In the genomic region with DNA sequence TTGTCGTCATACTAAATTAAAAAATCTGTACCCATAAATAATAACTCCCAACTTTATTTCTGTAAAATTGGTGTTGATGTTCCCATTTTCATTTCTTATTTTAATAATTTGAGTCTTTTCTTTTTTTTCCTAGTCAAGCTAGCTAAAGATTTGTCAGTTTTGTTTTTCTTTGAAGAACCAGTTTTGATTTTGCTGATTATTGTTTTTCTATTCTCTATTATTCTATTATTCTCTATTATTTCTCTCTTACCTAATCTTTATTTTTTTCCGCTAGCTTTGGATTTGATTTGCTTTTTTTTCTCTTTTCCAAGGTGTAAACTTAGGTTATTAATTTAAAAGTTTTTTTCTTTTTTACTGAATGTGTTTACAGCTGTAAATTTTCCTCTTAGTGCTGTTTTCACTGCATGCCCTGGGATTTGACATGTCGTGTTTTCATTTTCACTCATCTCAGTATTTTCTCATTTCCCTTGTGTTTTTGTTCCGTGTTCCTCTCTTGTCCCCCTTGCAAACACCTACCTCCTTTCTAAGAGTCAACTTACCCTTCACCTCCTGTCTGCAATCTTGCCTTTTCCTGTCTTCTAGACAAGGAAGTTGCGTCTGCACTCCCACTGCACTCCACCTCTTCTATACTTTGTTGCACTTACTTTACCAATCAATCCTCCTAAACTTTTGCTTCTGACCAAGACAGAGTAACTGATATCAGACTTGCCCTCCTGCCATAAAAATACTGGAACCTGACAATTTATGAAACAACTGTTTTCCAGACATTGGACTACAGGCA, we compare ENCODE assay signal across 1 cellular context.
TF ChIP-seq lines count a peak whose summit lies in the region.

No MANE protein-coding gene starts in this region.

TF ChIP-seq in WTC11, 78 proteins besides CTCF, POLR2A, EP300 and RAD21 (continued from another document):
- TF ChIP-seq, protein P1, sequence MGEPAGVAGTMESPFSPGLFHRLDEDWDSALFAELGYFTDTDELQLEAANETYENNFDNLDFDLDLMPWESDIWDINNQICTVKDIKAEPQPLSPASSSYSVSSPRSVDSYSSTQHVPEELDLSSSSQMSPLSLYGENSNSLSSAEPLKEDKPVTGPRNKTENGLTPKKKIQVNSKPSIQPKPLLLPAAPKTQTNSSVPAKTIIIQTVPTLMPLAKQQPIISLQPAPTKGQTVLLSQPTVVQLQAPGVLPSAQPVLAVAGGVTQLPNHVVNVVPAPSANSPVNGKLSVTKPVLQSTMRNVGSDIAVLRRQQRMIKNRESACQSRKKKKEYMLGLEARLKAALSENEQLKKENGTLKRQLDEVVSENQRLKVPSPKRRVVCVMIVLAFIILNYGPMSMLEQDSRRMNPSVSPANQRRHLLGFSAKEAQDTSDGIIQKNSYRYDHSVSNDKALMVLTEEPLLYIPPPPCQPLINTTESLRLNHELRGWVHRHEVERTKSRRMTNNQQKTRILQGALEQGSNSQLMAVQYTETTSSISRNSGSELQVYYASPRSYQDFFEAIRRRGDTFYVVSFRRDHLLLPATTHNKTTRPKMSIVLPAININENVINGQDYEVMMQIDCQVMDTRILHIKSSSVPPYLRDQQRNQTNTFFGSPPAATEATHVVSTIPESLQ (CRISPR knock-in tag; IDR thresholded peaks at IDR 0.05), result no peak
- TF ChIP-seq, protein P2, sequence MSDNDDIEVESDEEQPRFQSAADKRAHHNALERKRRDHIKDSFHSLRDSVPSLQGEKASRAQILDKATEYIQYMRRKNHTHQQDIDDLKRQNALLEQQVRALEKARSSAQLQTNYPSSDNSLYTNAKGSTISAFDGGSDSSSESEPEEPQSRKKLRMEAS (CRISPR knock-in tag; IDR thresholded peaks at IDR 0.05), result no peak
- TF ChIP-seq ZNF263 (CRISPR knock-in tag; IDR thresholded peaks at IDR 0.05; ENCODE audit: low read depth) (no peak), JAZF1 (CRISPR knock-in tag; IDR thresholded peaks at IDR 0.05) (no peak)
